11 cellular contexts compared by ENCODE assay signal in the genomic region with DNA sequence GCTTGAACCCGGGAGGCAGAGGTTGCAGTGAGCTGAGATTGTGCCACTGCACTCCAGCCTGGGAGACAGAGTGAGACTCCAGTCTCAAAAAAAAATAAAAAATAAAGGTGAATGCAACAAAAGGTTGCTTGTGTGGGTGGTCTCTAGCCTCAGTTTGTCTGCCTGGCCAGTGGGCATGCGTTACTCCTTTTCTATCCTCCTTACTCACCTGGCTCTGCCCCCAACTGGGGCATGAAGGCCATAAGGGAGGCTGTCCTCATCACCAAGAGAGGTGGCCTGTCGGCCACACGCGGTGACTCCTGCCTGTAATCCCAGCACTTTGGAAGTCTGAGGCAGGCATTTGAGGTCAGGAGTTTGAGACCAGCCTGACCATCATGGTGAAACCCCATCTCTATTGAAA. TPM values are rescaled to one million over a fixed set of nuclear protein-coding genes. Genes with fewer than 3 reads are reported as not detected.
A peak's percentile ranks its signal among the peaks of the same experiment; 100 is the strongest.
DNase-seq lines count a peak whose midpoint lies in the region; ATAC-seq and TF ChIP-seq lines count a peak whose summit lies in the region.
"Had no signal": no experiment of that assay in that cellular context is flagged by ENCODE, and none has a peak within 500 bp of the region (broad histone marks: within the 10 kb centered on the region; RNA-seq: fewer than 3 reads in every experiment).

No MANE protein-coding gene starts in this region.

- peaks cover 10% of the 10 kb centered on the region for H3K27me3 Mint-ChIP-seq in CD4-positive, CD25-positive, alpha-beta regulatory T cell
- H3K27me3 Mint-ChIP-seq in T-helper 17 cell = no peaks in the 10 kb centered on the region
- H3K27me3 Mint-ChIP-seq: memory B cell had no signal

- H3K4me1 Mint-ChIP-seq in CD4-positive, CD25-positive, alpha-beta regulatory T cell = peaks cover 9 to 51% (median 29%) of the 10 kb centered on the region in 4 donors
- peaks cover 38% of the 10 kb centered on the region for H3K4me1 Mint-ChIP-seq in T-helper 17 cell

- TF ChIP-seq CTCF in esophagus squamous epithelium (IDR thresholded peaks at IDR 0.05) = no peak

- H3K4me1 ChIP-seq in CD4-positive, CD25-positive, alpha-beta regulatory T cell (ENCODE audit: control insufficient read depth, insufficient read depth, low read length, poor library complexity, severe bottlenecking) = peaks cover 43% of the 10 kb centered on the region
- peaks cover 20 to 63% (median 23%) of the 10 kb centered on the region in 3 donors for H3K4me1 ChIP-seq in esophagus squamous epithelium
- H3K4me1 ChIP-seq in rectal smooth muscle tissue (ENCODE audit: control insufficient read depth, insufficient read depth, low read length) = peaks cover 15% of the 10 kb centered on the region

- H3K27me3 ChIP-seq in CD4-positive, CD25-positive, alpha-beta regulatory T cell (ENCODE audit: control insufficient read depth, insufficient read depth, low read length) = no peaks in the 10 kb centered on the region
- H3K27me3 ChIP-seq in esophagus squamous epithelium = no peaks in the 10 kb centered on the region
- no peaks in the 10 kb centered on the region for H3K27me3 ChIP-seq in rectal smooth muscle tissue (ENCODE audit: control insufficient read depth, insufficient read depth, low read length)

- intact Hi-C loops in esophagus squamous epithelium (cut with DNase I) = no loop called here

- H3K36me3 Mint-ChIP-seq in CD4-positive, CD25-positive, alpha-beta regulatory T cell = peaks cover 9% of the 10 kb centered on the region
- H3K36me3 Mint-ChIP-seq in T-helper 17 cell (ENCODE audit: low read depth) = peaks cover 6% of the 10 kb centered on the region

- no peak for ATAC-seq in CD4-positive, CD25-positive, alpha-beta regulatory T cell (ENCODE audit: low read depth in 2 of 2)
- ATAC-seq in T-helper 17 cell (no peak), HG03469 (IDR thresholded peaks at IDR 0.05; ENCODE audit: unreplicated experiment) (no peak)

- no peak for DNase-seq in CD4-positive, CD25-positive, alpha-beta regulatory T cell
- DNase-seq in T-helper 17 cell = no peak
- no peak for DNase-seq in esophagus squamous epithelium (lab: John Stamatoyannopoulos, UW)
- no peak for DNase-seq in activated gamma-delta T cell (lab: John Stamatoyannopoulos, UW)
- no peak for DNase-seq in activated CD4-positive, CD25-positive, alpha-beta regulatory T cell (lab: John Stamatoyannopoulos, UW)
- DNase-seq in H4 (ENCODE audit: low spot score) = no peak
- DNase-seq: NCI-H2171; stimulated activated CD4-positive, alpha-beta T cell treated with anti-CD3 and anti-CD28 coated beads, Interleukin-2, amount 100 ng/mL, for 24 hours had no signal

- no peaks in the 10 kb centered on the region for H3K9me3 ChIP-seq in CD4-positive, CD25-positive, alpha-beta regulatory T cell (ENCODE audit: control insufficient read depth in 2 of 2, low read length in 2 of 2)
- H3K9me3 ChIP-seq in T-helper 17 cell (ENCODE audit: control insufficient read depth, low read length, poor library complexity, severe bottlenecking) (no peaks in the 10 kb centered on the region), esophagus squamous epithelium (no peaks in the 10 kb centered on the region)

- H3K27ac ChIP-seq in CD4-positive, CD25-positive, alpha-beta regulatory T cell (ENCODE audit: insufficient read depth, low read length, poor library complexity, severe bottlenecking) = peak overlapping the region; percentile 99
- H3K27ac ChIP-seq in esophagus squamous epithelium (peak overlapping the region in 3 of 4 donors; percentile 96 to 100 (median 100)), rectal smooth muscle tissue (ENCODE audit: low read depth, low read length) (peak overlapping the region; percentile 95)

- H3K4me3 Mint-ChIP-seq in CD4-positive, CD25-positive, alpha-beta regulatory T cell = peak overlapping the region in 3 of 4 donors; percentile 75 to 91 (median 86)
- no peak overlapping the region for H3K4me3 Mint-ChIP-seq in T-helper 17 cell

- H3K4me3 ChIP-seq in CD4-positive, CD25-positive, alpha-beta regulatory T cell (ENCODE audit: low read depth, low read length) = no peak overlapping the region
- H3K4me3 ChIP-seq in esophagus squamous epithelium = no peak overlapping the region
- no peak overlapping the region for H3K4me3 ChIP-seq in rectal smooth muscle tissue (ENCODE audit: low read length)

- no peak overlapping the region for H3K9ac ChIP-seq in rectal smooth muscle tissue (ENCODE audit: low read length)

- peak overlapping the region; percentile 94 to 98 (median 96) for H3K27ac Mint-ChIP-seq in CD4-positive, CD25-positive, alpha-beta regulatory T cell
- H3K27ac Mint-ChIP-seq in T-helper 17 cell = peak overlapping the region; percentile 99

- H3K36me3 ChIP-seq in CD4-positive, CD25-positive, alpha-beta regulatory T cell (ENCODE audit: control insufficient read depth, insufficient read depth, low read length) = peaks cover 8% of the 10 kb centered on the region
- peaks cover 0 to 8% (median 4%) of the 10 kb centered on the region in 3 donors for H3K36me3 ChIP-seq in esophagus squamous epithelium
- peaks cover 7% of the 10 kb centered on the region for H3K36me3 ChIP-seq in rectal smooth muscle tissue (ENCODE audit: control insufficient read depth, insufficient read depth, low read length)

- no peak for TF ChIP-seq POLR2A in esophagus squamous epithelium (IDR thresholded peaks at IDR 0.05)

- 95 to 97% methylated on average over 4 to 5 of the region's 5 CpGs for WGBS in esophagus squamous epithelium, 2 donors

- H3K9me3 Mint-ChIP-seq in CD4-positive, CD25-positive, alpha-beta regulatory T cell = peaks cover 0 to 8% (median 2%) of the 10 kb centered on the region in 7 donors
- H3K9me3 Mint-ChIP-seq: memory B cell had no signal

RNA-seq across cellular contexts. Expression of a gene that starts 1.9 kb away (rescaled TPM):
- 1,564 TPM for total RNA-seq in CD4-positive, CD25-positive, alpha-beta regulatory T cell
- 10 to 100 TPM; 30.7 to 85.9 (median 58.8) TPM for polyA plus RNA-seq in CD4-positive, CD25-positive, alpha-beta regulatory T cell
- total RNA-seq in T-helper 17 cell (1,000 to 10,000 TPM; 1,212 to 1,401 TPM), esophagus squamous epithelium (100 to 1,000 TPM in 3 of 4 donors, 10 to 100 TPM in 1; 71.7 to 192 (median 166) TPM)
- 29.1 and 86.4 TPM in 2 replicates for total RNA-seq in H4 (2014; rRNA removed; shearing (Covaris generic))

RNA-seq across cellular contexts. Expression of a gene that starts 9.1 kb away (rescaled TPM):
- 26.5 TPM for total RNA-seq in CD4-positive, CD25-positive, alpha-beta regulatory T cell
- under 1 TPM in 3 of 4 donors, not detected in 1; 0.03 to 0.28 (median 0.16) TPM for polyA plus RNA-seq in CD4-positive, CD25-positive, alpha-beta regulatory T cell
- total RNA-seq in T-helper 17 cell (10 to 100 TPM; 16.5 to 21.9 TPM), esophagus squamous epithelium (1 to 10 TPM in 2 of 4 donors, under 1 TPM in 2; 0.23 to 3.1 (median 0.96) TPM)
- total RNA-seq in H4 (2014; rRNA removed; shearing (Covaris generic)) = 0.62 and 1.0 TPM in 2 replicates

RNA-seq across cellular contexts. Expression of a gene that starts 39.5 kb away (rescaled TPM):
- total RNA-seq in CD4-positive, CD25-positive, alpha-beta regulatory T cell = 45.6 TPM
- 100 to 1,000 TPM; 101 to 118 (median 116) TPM for polyA plus RNA-seq in CD4-positive, CD25-positive, alpha-beta regulatory T cell
- total RNA-seq in T-helper 17 cell (10 to 100 TPM; 43.3 to 46.6 TPM), esophagus squamous epithelium (100 to 1,000 TPM in 3 of 4 donors, 10 to 100 TPM in 1; 97.3 to 228 (median 137) TPM)
- total RNA-seq in H4 (2014; rRNA removed; shearing (Covaris generic)) = 349 and 397 TPM in 2 replicates

RNA-seq across cellular contexts. Expression of a gene that starts 57.1 kb away (rescaled TPM):
- total RNA-seq in CD4-positive, CD25-positive, alpha-beta regulatory T cell = 39.4 TPM
- polyA plus RNA-seq in CD4-positive, CD25-positive, alpha-beta regulatory T cell = 1 to 10 TPM; 6.7 to 8.7 (median 8.2) TPM
- total RNA-seq in T-helper 17 cell (10 to 100 TPM; 22.0 to 28.3 TPM), esophagus squamous epithelium (10 to 100 TPM in 1 of 4 donors, 1 to 10 TPM in 2, under 1 TPM in 1; 0.83 to 10.1 (median 5.3) TPM)
- 2.9 and 12.1 TPM in 2 replicates for total RNA-seq in H4 (2014; rRNA removed; shearing (Covaris generic))

RNA-seq across cellular contexts. Expression of a gene that starts 57.1 kb away (rescaled TPM):
- not detected for total RNA-seq in CD4-positive, CD25-positive, alpha-beta regulatory T cell
- polyA plus RNA-seq in CD4-positive, CD25-positive, alpha-beta regulatory T cell = not detected
- total RNA-seq in T-helper 17 cell (under 1 TPM in 1 of 2 donors, not detected in 1; 0.31 TPM), esophagus squamous epithelium (under 1 TPM in 1 of 4 donors, not detected in 3; 0.76 TPM)
- 0.06 TPM in 1 of 2 replicates, not detected in the other for total RNA-seq in H4 (2014; rRNA removed; shearing (Covaris generic))
